ENCODE assay signal across 1 cellular context in the genomic region with DNA sequence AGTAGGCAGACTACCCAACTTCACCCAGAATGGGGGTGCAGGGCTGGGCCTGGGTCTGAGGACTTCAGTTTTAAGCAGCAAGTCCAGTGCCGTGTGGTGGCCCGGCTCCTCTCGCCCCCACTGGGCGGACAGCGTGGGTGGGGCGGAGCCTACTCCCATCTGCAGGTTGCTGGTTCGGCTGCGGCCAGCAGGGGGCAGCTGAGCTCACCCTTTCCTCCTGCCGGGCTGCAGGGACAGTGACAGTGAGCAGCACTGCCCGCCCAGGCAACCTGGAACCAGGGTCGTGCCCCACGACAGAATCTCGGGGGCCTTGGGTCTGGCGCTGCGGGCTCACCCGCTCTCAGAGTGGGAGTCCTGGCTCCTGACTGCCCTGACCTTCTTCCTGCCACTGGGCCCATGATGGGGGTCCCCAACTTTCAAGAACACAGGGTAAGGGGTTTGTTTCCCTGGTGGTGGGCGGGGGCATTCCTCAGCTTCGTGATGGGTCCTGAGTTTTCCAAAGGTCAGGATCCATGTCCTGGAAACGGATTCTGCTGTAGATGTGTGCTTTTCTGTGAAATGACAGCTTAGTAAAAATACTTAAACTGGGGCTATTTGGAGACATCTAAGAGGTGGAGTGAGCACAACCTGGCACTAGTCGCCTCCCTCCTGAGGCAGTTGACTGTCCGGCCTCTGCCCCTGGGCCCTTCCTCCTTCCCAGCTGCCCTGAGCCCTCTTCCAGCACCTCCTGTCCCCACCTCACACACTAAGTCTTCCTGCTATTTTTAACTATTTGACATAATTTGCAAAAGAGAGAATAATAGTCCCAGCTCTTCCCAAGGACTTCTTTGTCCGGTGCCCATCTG.
TF ChIP-seq lines count a peak whose summit lies in the region.

No MANE protein-coding gene starts in this region.

TF ChIP-seq in HepG2, 621 proteins besides CTCF, POLR2A, EP300 and RAD21 (continued from another document and continues in another):
- TF ChIP-seq, protein P1, sequence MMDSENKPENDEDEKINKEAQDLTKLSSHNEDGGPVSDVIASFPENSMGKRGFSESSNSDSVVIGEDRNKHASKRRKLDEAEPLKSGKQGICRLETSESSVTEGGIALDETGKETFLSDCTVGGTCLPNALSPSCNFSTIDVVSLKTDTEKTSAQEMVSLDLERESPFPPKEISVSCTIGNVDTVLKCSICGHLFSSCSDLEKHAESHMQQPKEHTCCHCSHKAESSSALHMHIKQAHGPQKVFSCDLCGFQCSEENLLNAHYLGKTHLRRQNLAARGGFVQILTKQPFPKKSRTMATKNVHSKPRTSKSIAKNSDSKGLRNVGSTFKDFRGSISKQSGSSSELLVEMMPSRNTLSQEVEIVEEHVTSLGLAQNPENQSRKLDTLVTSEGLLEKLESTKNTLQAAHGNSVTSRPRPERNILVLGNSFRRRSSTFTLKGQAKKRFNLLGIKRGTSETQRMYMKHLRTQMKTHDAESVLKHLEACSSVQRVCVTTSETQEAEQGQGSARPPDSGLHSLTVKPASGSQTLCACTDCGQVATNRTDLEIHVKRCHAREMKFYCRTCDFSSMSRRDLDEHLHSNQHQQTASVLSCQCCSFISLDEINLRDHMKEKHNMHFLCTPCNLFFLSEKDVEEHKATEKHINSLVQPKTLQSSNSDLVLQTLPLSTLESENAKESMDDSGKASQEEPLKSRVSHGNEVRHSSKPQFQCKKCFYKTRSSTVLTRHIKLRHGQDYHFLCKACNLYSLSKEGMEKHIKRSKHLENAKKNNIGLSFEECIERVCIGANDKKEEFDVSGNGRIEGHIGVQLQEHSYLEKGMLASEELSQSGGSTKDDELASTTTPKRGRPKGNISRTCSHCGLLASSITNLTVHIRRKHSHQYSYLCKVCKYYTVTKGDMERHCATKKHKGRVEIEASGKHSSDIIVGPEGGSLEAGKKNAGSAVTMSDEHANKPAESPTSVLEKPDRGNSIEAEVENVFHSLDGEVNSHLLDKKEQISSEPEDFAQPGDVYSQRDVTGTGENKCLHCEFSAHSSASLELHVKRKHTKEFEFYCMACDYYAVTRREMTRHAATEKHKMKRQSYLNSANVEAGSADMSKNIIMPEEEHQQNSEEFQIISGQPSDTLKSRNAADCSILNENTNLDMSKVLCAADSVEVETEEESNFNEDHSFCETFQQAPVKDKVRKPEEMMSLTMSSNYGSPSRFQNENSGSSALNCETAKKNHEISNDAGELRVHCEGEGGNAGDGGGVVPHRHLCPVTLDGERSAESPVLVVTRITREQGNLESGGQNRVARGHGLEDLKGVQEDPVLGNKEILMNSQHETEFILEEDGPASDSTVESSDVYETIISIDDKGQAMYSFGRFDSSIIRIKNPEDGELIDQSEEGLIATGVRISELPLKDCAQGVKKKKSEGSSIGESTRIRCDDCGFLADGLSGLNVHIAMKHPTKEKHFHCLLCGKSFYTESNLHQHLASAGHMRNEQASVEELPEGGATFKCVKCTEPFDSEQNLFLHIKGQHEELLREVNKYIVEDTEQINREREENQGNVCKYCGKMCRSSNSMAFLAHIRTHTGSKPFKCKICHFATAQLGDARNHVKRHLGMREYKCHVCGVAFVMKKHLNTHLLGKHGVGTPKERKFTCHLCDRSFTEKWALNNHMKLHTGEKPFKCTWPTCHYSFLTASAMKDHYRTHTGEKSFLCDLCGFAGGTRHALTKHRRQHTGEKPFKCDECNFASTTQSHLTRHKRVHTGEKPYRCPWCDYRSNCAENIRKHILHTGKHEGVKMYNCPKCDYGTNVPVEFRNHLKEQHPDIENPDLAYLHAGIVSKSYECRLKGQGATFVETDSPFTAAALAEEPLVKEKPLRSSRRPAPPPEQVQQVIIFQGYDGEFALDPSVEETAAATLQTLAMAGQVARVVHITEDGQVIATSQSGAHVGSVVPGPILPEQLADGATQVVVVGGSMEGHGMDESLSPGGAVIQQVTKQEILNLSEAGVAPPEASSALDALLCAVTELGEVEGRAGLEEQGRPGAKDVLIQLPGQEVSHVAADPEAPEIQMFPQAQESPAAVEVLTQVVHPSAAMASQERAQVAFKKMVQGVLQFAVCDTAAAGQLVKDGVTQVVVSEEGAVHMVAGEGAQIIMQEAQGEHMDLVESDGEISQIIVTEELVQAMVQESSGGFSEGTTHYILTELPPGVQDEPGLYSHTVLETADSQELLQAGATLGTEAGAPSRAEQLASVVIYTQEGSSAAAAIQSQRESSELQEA (CRISPR knock-in tag; IDR thresholded peaks at IDR 0.05; ENCODE audit: not compliant biosample characterization): peak; percentile 63
- TF ChIP-seq GATAD2A (CRISPR knock-in tag; IDR thresholded peaks at IDR 0.05) (peak; percentile 66; the same call in 1 of the 2 replicates), ZNF83 (CRISPR knock-in tag; IDR thresholded peaks at IDR 0.05; ENCODE audit: borderline replicate concordance) (no peak), DDIT3 (CRISPR knock-in tag; IDR thresholded peaks at IDR 0.05) (no peak), SOX6 (IDR thresholded peaks at IDR 0.05) (no peak), SOX6 (CRISPR knock-in tag; IDR thresholded peaks at IDR 0.05) (no peak), ZNF773 (CRISPR knock-in tag; IDR thresholded peaks at IDR 0.05; ENCODE audit: borderline replicate concordance) (no peak), MIER2 (CRISPR knock-in tag; IDR thresholded peaks at IDR 0.05) (no peak), ATF7-NPFF (CRISPR knock-in tag; IDR thresholded peaks at IDR 0.05; ENCODE audit: low read depth) (no peak; the same call in 1 of the 2 replicates), BORCS8-MEF2B (CRISPR knock-in tag; IDR thresholded peaks at IDR 0.05) (0 out of 2 replicates have a peak, but pooled peaks have one; percentile 2), SMAD3 (CRISPR knock-in tag; IDR thresholded peaks at IDR 0.05) (peak; percentile 43; the same call in 1 of the 2 replicates), KLF6 (CRISPR knock-in tag; IDR thresholded peaks at IDR 0.05) (peak; percentile 45; the same call in 1 of the 2 replicates), AKAP8 (CRISPR knock-in tag; IDR thresholded peaks at IDR 0.05) (peak; percentile 88; the same call in 1 of the 2 replicates), ZBED4 (CRISPR knock-in tag; IDR thresholded peaks at IDR 0.05; ENCODE audit: borderline replicate concordance) (peak; percentile 61; the same call in 1 of the 2 replicates), ZNF414 (CRISPR knock-in tag; IDR thresholded peaks at IDR 0.05) (peak; percentile 68; the same call in 1 of the 2 replicates), CBX5 (CRISPR knock-in tag; IDR thresholded peaks at IDR 0.05; ENCODE audit: borderline replicate concordance) (peak; percentile 62; the same call in 1 of the 2 replicates), ZNF317 (CRISPR knock-in tag; IDR thresholded peaks at IDR 0.05) (no peak), PRPF4 (IDR thresholded peaks at IDR 0.05; ENCODE audit: low read depth, low read length, poor library complexity, severe bottlenecking) (no peak), GPN1 (CRISPR knock-in tag; IDR thresholded peaks at IDR 0.05; ENCODE audit: borderline replicate concordance) (no peak), ZNF431 (CRISPR knock-in tag; IDR thresholded peaks at IDR 0.05; ENCODE audit: borderline replicate concordance, low read depth) (peak; percentile 49; the same call in 1 of the 2 replicates), ZNF326 (CRISPR knock-in tag; IDR thresholded peaks at IDR 0.05; ENCODE audit: borderline replicate concordance) (no peak), ZNF678 (CRISPR knock-in tag; IDR thresholded peaks at IDR 0.05) (no peak), MXI1 (IDR thresholded peaks at IDR 0.05; ENCODE audit: borderline replicate concordance, low read depth, low read length) (peak; percentile 65; the same call in 1 of the 3 replicates), ZMYM2 (CRISPR knock-in tag; IDR thresholded peaks at IDR 0.05) (no peak), TAF15 (IDR thresholded peaks at IDR 0.05; ENCODE audit: low read depth, low read length, poor library complexity, severe bottlenecking) (peak; percentile 79), DR1 (CRISPR knock-in tag; IDR thresholded peaks at IDR 0.05) (peak; percentile 40; the same call in 1 of the 2 replicates)
- TF ChIP-seq, protein P2, sequence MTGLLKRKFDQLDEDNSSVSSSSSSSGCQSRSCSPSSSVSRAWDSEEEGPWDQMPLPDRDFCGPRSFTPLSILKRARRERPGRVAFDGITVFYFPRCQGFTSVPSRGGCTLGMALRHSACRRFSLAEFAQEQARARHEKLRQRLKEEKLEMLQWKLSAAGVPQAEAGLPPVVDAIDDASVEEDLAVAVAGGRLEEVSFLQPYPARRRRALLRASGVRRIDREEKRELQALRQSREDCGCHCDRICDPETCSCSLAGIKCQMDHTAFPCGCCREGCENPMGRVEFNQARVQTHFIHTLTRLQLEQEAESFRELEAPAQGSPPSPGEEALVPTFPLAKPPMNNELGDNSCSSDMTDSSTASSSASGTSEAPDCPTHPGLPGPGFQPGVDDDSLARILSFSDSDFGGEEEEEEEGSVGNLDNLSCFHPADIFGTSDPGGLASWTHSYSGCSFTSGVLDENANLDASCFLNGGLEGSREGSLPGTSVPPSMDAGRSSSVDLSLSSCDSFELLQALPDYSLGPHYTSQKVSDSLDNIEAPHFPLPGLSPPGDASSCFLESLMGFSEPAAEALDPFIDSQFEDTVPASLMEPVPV (CRISPR knock-in tag; IDR thresholded peaks at IDR 0.05): peak; percentile 43; the same call in 1 of the 2 replicates
- TF ChIP-seq, protein P3, sequence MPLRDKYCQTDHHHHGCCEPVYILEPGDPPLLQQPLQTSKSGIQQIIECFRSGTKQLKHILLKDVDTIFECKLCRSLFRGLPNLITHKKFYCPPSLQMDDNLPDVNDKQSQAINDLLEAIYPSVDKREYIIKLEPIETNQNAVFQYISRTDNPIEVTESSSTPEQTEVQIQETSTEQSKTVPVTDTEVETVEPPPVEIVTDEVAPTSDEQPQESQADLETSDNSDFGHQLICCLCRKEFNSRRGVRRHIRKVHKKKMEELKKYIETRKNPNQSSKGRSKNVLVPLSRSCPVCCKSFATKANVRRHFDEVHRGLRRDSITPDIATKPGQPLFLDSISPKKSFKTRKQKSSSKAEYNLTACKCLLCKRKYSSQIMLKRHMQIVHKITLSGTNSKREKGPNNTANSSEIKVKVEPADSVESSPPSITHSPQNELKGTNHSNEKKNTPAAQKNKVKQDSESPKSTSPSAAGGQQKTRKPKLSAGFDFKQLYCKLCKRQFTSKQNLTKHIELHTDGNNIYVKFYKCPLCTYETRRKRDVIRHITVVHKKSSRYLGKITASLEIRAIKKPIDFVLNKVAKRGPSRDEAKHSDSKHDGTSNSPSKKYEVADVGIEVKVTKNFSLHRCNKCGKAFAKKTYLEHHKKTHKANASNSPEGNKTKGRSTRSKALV (CRISPR knock-in tag; IDR thresholded peaks at IDR 0.05): no peak
- TF ChIP-seq, protein P4, sequence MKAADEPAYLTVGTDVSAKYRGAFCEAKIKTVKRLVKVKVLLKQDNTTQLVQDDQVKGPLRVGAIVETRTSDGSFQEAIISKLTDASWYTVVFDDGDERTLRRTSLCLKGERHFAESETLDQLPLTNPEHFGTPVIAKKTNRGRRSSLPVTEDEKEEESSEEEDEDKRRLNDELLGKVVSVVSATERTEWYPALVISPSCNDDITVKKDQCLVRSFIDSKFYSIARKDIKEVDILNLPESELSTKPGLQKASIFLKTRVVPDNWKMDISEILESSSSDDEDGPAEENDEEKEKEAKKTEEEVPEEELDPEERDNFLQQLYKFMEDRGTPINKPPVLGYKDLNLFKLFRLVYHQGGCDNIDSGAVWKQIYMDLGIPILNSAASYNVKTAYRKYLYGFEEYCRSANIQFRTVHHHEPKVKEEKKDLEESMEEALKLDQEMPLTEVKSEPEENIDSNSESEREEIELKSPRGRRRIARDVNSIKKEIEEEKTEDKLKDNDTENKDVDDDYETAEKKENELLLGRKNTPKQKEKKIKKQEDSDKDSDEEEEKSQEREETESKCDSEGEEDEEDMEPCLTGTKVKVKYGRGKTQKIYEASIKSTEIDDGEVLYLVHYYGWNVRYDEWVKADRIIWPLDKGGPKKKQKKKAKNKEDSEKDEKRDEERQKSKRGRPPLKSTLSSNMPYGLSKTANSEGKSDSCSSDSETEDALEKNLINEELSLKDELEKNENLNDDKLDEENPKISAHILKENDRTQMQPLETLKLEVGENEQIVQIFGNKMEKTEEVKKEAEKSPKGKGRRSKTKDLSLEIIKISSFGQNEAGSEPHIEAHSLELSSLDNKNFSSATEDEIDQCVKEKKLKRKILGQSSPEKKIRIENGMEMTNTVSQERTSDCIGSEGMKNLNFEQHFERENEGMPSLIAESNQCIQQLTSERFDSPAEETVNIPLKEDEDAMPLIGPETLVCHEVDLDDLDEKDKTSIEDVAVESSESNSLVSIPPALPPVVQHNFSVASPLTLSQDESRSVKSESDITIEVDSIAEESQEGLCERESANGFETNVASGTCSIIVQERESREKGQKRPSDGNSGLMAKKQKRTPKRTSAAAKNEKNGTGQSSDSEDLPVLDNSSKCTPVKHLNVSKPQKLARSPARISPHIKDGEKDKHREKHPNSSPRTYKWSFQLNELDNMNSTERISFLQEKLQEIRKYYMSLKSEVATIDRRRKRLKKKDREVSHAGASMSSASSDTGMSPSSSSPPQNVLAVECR (CRISPR knock-in tag; IDR thresholded peaks at IDR 0.05; ENCODE audit: borderline replicate concordance): peak; percentile 76
